Comparison of ENCODE assay signal across 9 cellular contexts in the genomic region with DNA sequence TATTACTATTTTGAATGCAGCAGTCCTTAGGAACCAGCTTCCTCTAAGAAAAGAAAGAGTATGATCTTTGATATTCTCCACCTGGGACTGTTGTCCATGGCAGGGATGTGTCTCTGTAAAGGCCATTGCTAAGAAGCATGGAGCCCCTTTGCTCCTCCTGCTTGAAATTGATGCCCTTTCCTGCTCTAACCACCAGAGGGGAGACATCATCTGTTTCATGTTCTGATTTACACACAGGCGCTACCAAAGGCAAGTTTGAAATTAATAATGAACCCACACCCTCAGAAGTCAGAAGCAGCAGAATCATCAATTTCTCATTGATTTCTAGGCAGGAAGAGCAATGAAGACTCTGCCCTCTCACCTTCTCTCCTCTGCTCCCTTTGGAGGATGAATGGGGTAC.
DNase-seq lines count a peak whose midpoint lies in the region; ATAC-seq, FAIRE-seq and TF ChIP-seq lines count a peak whose summit lies in the region.
"Had no signal": no experiment of that assay in that cellular context is flagged by ENCODE, and none has a peak within 500 bp of the region (broad histone marks: within the 10 kb centered on the region; RNA-seq: fewer than 3 reads in every experiment).

No MANE protein-coding gene starts in this region.

- H3K79me2 ChIP-seq in OCI-LY7 (ENCODE audit: insufficient read depth, low read depth, low read length): no peaks in the 10 kb centered on the region

- H3K9me3 ChIP-seq in left ventricle myocardium inferior (replicated peaks) (peaks cover 12% of the 10 kb centered on the region), OCI-LY7 (ENCODE audit: low read length) (no peaks in the 10 kb centered on the region)

- H3K4me1 ChIP-seq in left ventricle myocardium inferior (no peaks in the 10 kb centered on the region), OCI-LY7 (ENCODE audit: insufficient read depth, low read length, poor library complexity, severe bottlenecking) (no peaks in the 10 kb centered on the region), foreskin keratinocyte (no peaks in the 10 kb centered on the region)

- no peak overlapping the region for H3K27ac ChIP-seq in left ventricle myocardium inferior (replicated peaks)
- H3K27ac ChIP-seq in OCI-LY7 (ENCODE audit: low read depth, low read length, poor library complexity, severe bottlenecking): no peak overlapping the region
- H3K27ac ChIP-seq in foreskin keratinocyte: no peak overlapping the region

- ATAC-seq in left ventricle myocardium superior (no peak), foreskin keratinocyte (no peak)
- ATAC-seq: CD8-positive, alpha-beta T cell had no signal

- H3K36me3 ChIP-seq in left ventricle myocardium inferior: no peaks in the 10 kb centered on the region
- H3K36me3 ChIP-seq in OCI-LY7 (ENCODE audit: insufficient read depth, low read length): no peaks in the 10 kb centered on the region

- H3K4me3 ChIP-seq in left ventricle myocardium inferior: no peak overlapping the region
- no peak overlapping the region for H3K4me3 ChIP-seq in OCI-LY7 (ENCODE audit: low read depth, low read length, poor library complexity, severe bottlenecking)

- intact Hi-C loops in left ventricle myocardium inferior (cut with micrococcal nuclease): no loop called here
- intact Hi-C loops in left ventricle myocardium superior (cut with micrococcal nuclease): no loop called here
- intact Hi-C loops in OCI-LY7 (cut with micrococcal nuclease; ENCODE audit: unreplicated experiment): loop anchor here (2.0 kb wide), 1 partner anchor 656 kb away; no protein-coding TSS in a partner anchor

- DNase-seq in left ventricle myocardium inferior (no peak), left ventricle myocardium superior (no peak), OCI-LY7 (ENCODE audit: low spot score) (peak; percentile 8), foreskin keratinocyte (peak in 1 of 2 donors; percentile 3), urothelium cell line (ENCODE audit: low spot score) (peak; percentile 8), OCI-M2 (lab: John Stamatoyannopoulos, UW; ENCODE audit: unreplicated experiment) (no peak), GM03348 (ENCODE audit: low spot score) (no peak), KG1 (lab: John Stamatoyannopoulos, UW) (no peak)
- DNase-seq: CD8-positive, alpha-beta T cell had no signal

- TF ChIP-seq CTCF in left ventricle myocardium inferior (IDR thresholded peaks at IDR 0.05; ENCODE audit: borderline replicate concordance) (peak; percentile 41), OCI-LY7 (conservative IDR thresholded peaks at IDR 0.05; ENCODE audit: low read length) (peak; percentile 56), foreskin keratinocyte (conservative IDR thresholded peaks at IDR 0.05) (peak; percentile 44)

- no peak for FAIRE-seq in urothelium cell line (lab: Jason Lieb, UNC)

- no peaks in the 10 kb centered on the region for H4K20me1 ChIP-seq in OCI-LY7 (ENCODE audit: insufficient read depth, low read length)

- POLR2A ChIA-PET in OCI-LY7 (lab: Charles Lee): no interaction called here

- no peaks in the 10 kb centered on the region for H3K9me2 ChIP-seq in OCI-LY7 (ENCODE audit: insufficient read depth, low read length)

- H2AFZ ChIP-seq in OCI-LY7 (ENCODE audit: low read length): no peak overlapping the region

- no peak overlapping the region for H3K4me2 ChIP-seq in OCI-LY7 (ENCODE audit: low read length)

- BruUV-seq in OCI-LY7 (replicated peaks; lab: Mats Ljungman, UMichigan): no TSS peak

- CTCF ChIA-PET in OCI-LY7 (lab: Charles Lee; ENCODE audit: unreplicated experiment): no interaction called here

- no peaks in the 10 kb centered on the region for H3K27me3 ChIP-seq in left ventricle myocardium inferior (ENCODE audit: low read depth)
- H3K27me3 ChIP-seq in foreskin keratinocyte: no peaks in the 10 kb centered on the region

Comparison
In these comparisons a context has a peak if more than half of its experiments do, and no peak if none do; other contexts are left out.
1. DNase-seq: peak in OCI-LY7 (single experiment) and urothelium cell line (single experiment); none in left ventricle myocardium inferior (single experiment), left ventricle myocardium superior (single experiment), OCI-M2 (single experiment), GM03348 (single experiment) and KG1 (single experiment).
2. Peak in every context shown above with its lines, with median percentiles within 50 percentile points of each other: CTCF ChIP-seq.